8 cellular contexts compared by ENCODE assay signal in the genomic region with DNA sequence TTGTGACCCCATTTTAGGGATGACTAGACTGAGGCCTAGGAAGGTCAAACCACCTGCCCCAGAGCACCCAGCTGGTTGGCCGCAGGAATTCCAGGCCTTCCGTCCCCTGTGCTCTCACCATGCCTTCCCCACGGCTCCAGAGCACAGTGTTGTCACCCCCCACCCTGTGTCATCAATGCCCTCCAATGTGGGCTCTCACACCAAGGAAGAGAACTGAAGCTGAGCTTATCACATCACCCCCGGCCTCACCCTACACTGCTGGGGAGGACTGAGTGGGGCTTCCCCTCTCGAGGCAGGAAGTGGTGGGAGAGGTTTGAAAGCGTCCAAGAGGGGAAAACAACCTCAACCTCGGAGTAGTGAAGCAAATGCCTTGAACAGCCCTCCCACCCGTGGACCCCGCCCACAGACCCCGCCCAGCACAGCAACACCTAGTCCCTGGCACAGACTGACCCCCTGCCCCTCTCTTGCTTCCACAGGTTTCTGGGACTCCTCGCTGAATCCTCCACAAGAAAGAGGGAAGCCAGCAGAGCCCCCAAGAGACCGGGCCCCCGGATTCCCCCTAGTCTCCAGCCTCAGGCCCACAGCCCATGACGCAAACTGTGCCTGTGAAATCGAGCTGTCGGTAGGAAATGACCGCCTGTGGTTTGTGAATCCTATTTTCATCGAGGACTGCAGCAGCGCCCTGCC.
DNase-seq lines count a peak whose midpoint lies in the region; ATAC-seq and TF ChIP-seq lines count a peak whose summit lies in the region.

No MANE protein-coding gene starts in this region.

- peaks cover 23% of the 10 kb centered on the region; the same call in 1 of the 2 replicates for H3K36me3 ChIP-seq in IMR-90 (ENCODE audit: control insufficient read depth, insufficient read depth, low read length)

- H3K27me3 Mint-ChIP-seq in immature natural killer cell (ENCODE audit: low read depth in 3 of 3), result peaks cover 35 to 61% (median 46%) of the 10 kb centered on the region in 3 donors

- peak overlapping the region; percentile 13; the same call in 1 of the 2 replicates for H3K27ac ChIP-seq in IMR-90 (ENCODE audit: insufficient read depth, low read length)

- peaks cover 76 to 84% of the 10 kb centered on the region in 2 donors for H3K4me1 Mint-ChIP-seq in immature natural killer cell

- in situ Hi-C loops in IMR-90 (cut with MboI; ENCODE audit: low sequenced_read_pairs), result no loop called here

- CTCF ChIA-PET in IMR-90 (lab: Yijun Ruan, JAX), result no interaction called here

- H2BK5ac ChIP-seq in IMR-90 (ENCODE audit: low read depth, low read length, poor library complexity, severe bottlenecking), result peak overlapping the region; percentile 99

- POLR2A ChIA-PET in IMR-90 (lab: Charles Lee; ENCODE audit: unreplicated experiment), result no interaction called here

- peak overlapping the region; percentile 99 to 100 (median 100) for H3K4me3 Mint-ChIP-seq in immature natural killer cell

- dilution Hi-C loops in IMR-90 (cut with HindIII; ENCODE audit: low sequenced_read_pairs, unreplicated experiment), result no loop called here

- no TSS peak for BruUV-seq in IMR-90 (replicated peaks; lab: Mats Ljungman, UMichigan)

- H3K27ac Mint-ChIP-seq in immature natural killer cell, result peak overlapping the region; percentile 100

- no peak overlapping the region for H3K9ac ChIP-seq in IMR-90 (ENCODE audit: low read depth, low read length)

- H4K5ac ChIP-seq in IMR-90 (ENCODE audit: low read depth, low read length), result peak overlapping the region; percentile 49

- no peak for ATAC-seq in IMR-90 (ENCODE audit: low read depth)

- H3K56ac ChIP-seq in IMR-90 (ENCODE audit: extremely low read depth, insufficient read depth, low read length), result no peak overlapping the region

- H3K4me2 ChIP-seq in IMR-90 (ENCODE audit: low read depth, low read length), result no peak overlapping the region

- H3K36me3 Mint-ChIP-seq in immature natural killer cell, result peaks cover 12 to 44% (median 23%) of the 10 kb centered on the region in 3 donors

- H4K91ac ChIP-seq in IMR-90 (ENCODE audit: insufficient read depth, low read depth, low read length), result peak overlapping the region; percentile 47; the same call in 1 of the 2 replicates

- DNase-seq in Ammon's horn (ENCODE audit: low spot score) (peak; percentile 61), GM20000 (ENCODE audit: low spot score) (peak; percentile 86), IMR-90 (no peak), immature natural killer cell (peak; percentile 93 to 97 (median 94)), NCI-H2227 (lab: John Stamatoyannopoulos, UW; ENCODE audit: unreplicated experiment) (no peak), HK-2 (ENCODE audit: unreplicated experiment) (no peak)
- peak; percentile 55 for DNase-seq in activated CD8-positive, alpha-beta memory T cell treated with anti-CD3 and anti-CD28 coated beads, Interleukin-2, amount 50 U/mL, for 24 hours (ENCODE audit: extremely low read depth)
- peak; percentile 64 to 72 for DNase-seq in stimulated activated CD8-positive, alpha-beta memory T cell treated with anti-CD3 and anti-CD28 coated beads, Interleukin-2, amount 100 ng/mL, for 48 hours (ENCODE audit: low read depth in 2 of 2)

- peaks cover 34% of the 10 kb centered on the region for H3K4me1 ChIP-seq in IMR-90 (ENCODE audit: control insufficient read depth, insufficient read depth, low read length)

- H3K14ac ChIP-seq in IMR-90 (replicated peaks; ENCODE audit: low read depth, low read length), result peak overlapping the region; percentile 49; the same call in 1 of the 2 replicates

- no peak overlapping the region; a peak in 1 of 4 replicates for H4K8ac ChIP-seq in IMR-90 (ENCODE audit: low read depth in 2 of 2, low read length in 2 of 2)

- WGBS in IMR-90 (ENCODE audit: extremely low coverage in 2 of 2, insufficient read length in 1 of 2), 2 experiments, result 100% methylated on average over 1 of the region's 19 CpGs; no CpG with 5 or more reads in 1 of the 2 experiments

- TF ChIP-seq CTCF in GM20000 (IDR thresholded peaks at IDR 0.05; ENCODE audit: extremely low read depth, missing control alignments) (no peak), IMR-90 (conservative IDR thresholded peaks at IDR 0.05; ENCODE audit: low read depth, low read length) (no peak)

- no peak for TF ChIP-seq RAD21 in IMR-90 (IDR thresholded peaks at IDR 0.05; ENCODE audit: low read length)

- H3K4me3 ChIP-seq in IMR-90 (ENCODE audit: insufficient read depth, low read depth, low read length), result no peak overlapping the region

- H2BK120ac ChIP-seq in IMR-90 (ENCODE audit: low read depth, low read length), result peak overlapping the region; percentile 26

- no peak overlapping the region for H2AFZ ChIP-seq in IMR-90 (replicated peaks; ENCODE audit: low read length, poor library complexity)

- H3K18ac ChIP-seq in IMR-90 (ENCODE audit: low read depth, low read length), result peak overlapping the region; percentile 6; the same call in 1 of the 2 replicates

- intact Hi-C loops in IMR-90 (cut with micrococcal nuclease), result no loop called here

- peak overlapping the region; percentile 97; the same call in 2 of the 3 replicates for H2BK15ac ChIP-seq in IMR-90 (ENCODE audit: low read depth, low read length)

- H3K79me1 ChIP-seq in IMR-90 (ENCODE audit: low read depth in 1 of 2, low read length in 2 of 2), result peaks cover 15 to 42% of the 10 kb centered on the region in 2 experiments

- no peaks in the 10 kb centered on the region for H3K27me3 ChIP-seq in IMR-90 (ENCODE audit: control insufficient read depth, insufficient read depth, low read length)

- peak overlapping the region; percentile 85 for H2AK5ac ChIP-seq in IMR-90 (ENCODE audit: low read depth, low read length)

- TF ChIP-seq POLR2A in IMR-90 (IDR thresholded peaks at IDR 0.05; ENCODE audit: low read depth, low read length), result no peak

- peaks cover 41% of the 10 kb centered on the region for H3K9me1 ChIP-seq in IMR-90 (ENCODE audit: insufficient read depth, low read length)

- H3K23ac ChIP-seq in IMR-90 (ENCODE audit: low read depth, low read length), result no peak overlapping the region

- peak overlapping the region; percentile 74 for H2AK9ac ChIP-seq in IMR-90 (replicated peaks; ENCODE audit: low read depth, low read length, poor library complexity)

- H3K9me3 Mint-ChIP-seq in immature natural killer cell, result no peaks in the 10 kb centered on the region

- H3K4ac ChIP-seq in IMR-90 (ENCODE audit: low read depth, low read length), result peak overlapping the region; percentile 61

- no peaks in the 10 kb centered on the region for H3K9me3 ChIP-seq in IMR-90 (ENCODE audit: control insufficient read depth, insufficient read depth, low read length)

- 0 out of 2 replicates have a peak, but pooled peaks cover 4% of the 10 kb centered on the region for H4K20me1 ChIP-seq in IMR-90 (ENCODE audit: insufficient read depth, low read length)

- H2BK20ac ChIP-seq in IMR-90 (ENCODE audit: low read depth, low read length), result peak overlapping the region; percentile 50; the same call in 1 of the 2 replicates

TF ChIP-seq in IMR-90, 13 proteins besides CTCF, POLR2A, EP300 and RAD21:
- no peak for TF ChIP-seq MAFK (IDR thresholded peaks at IDR 0.05; ENCODE audit: low read depth, low read length)
- no peak for TF ChIP-seq BHLHE40 (IDR thresholded peaks at IDR 0.05; ENCODE audit: low read depth, low read length)
- no peak for TF ChIP-seq NFE2L2 (IDR thresholded peaks at IDR 0.05; ENCODE audit: low read depth, low read length)
- no peak for TF ChIP-seq FOS (IDR thresholded peaks at IDR 0.05; ENCODE audit: low read depth, low read length)
- TF ChIP-seq CHD1 (IDR thresholded peaks at IDR 0.05; ENCODE audit: low read depth, low read length), result no peak
- TF ChIP-seq, protein P1, sequence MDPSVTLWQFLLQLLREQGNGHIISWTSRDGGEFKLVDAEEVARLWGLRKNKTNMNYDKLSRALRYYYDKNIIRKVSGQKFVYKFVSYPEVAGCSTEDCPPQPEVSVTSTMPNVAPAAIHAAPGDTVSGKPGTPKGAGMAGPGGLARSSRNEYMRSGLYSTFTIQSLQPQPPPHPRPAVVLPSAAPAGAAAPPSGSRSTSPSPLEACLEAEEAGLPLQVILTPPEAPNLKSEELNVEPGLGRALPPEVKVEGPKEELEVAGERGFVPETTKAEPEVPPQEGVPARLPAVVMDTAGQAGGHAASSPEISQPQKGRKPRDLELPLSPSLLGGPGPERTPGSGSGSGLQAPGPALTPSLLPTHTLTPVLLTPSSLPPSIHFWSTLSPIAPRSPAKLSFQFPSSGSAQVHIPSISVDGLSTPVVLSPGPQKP (IDR thresholded peaks at IDR 0.05; ENCODE audit: borderline replicate concordance, low read depth, low read length), result no peak
- no peak for TF ChIP-seq MXI1 (IDR thresholded peaks at IDR 0.05; ENCODE audit: borderline replicate concordance, low read depth, low read length)
- TF ChIP-seq RCOR1 (IDR thresholded peaks at IDR 0.05; ENCODE audit: insufficient replicate concordance, low read length), result no peak
- TF ChIP-seq USF2 (IDR thresholded peaks at IDR 0.05; ENCODE audit: low read depth, low read length), result no peak
- no peak for TF ChIP-seq MAZ (IDR thresholded peaks at IDR 0.05; ENCODE audit: borderline replicate concordance, low read depth, low read length)
- no peak for TF ChIP-seq CEBPB (IDR thresholded peaks at IDR 0.05; ENCODE audit: low read depth, low read length)
- no peak for TF ChIP-seq SMC3 (IDR thresholded peaks at IDR 0.05; ENCODE audit: low read depth, low read length)
- TF ChIP-seq RFX5 (IDR thresholded peaks at IDR 0.05; ENCODE audit: low read depth, low read length), result no peak

Comparison
In these comparisons a context has a peak if more than half of its experiments do, and no peak if none do; other contexts are left out.
1. DNase-seq: peak in Ammon's horn (single experiment), GM20000 (single experiment), activated CD8-positive, alpha-beta memory T cell treated with anti-CD3 and anti-CD28 coated beads, Interleukin-2, amount 50 U/mL, for 24 hours (single experiment), immature natural killer cell (3 of 3) and stimulated activated CD8-positive, alpha-beta memory T cell treated with anti-CD3 and anti-CD28 coated beads, Interleukin-2, amount 100 ng/mL, for 48 hours (2 of 2); none in IMR-90 (single experiment), NCI-H2227 (single experiment) and HK-2 (single experiment).